In the genomic region with DNA sequence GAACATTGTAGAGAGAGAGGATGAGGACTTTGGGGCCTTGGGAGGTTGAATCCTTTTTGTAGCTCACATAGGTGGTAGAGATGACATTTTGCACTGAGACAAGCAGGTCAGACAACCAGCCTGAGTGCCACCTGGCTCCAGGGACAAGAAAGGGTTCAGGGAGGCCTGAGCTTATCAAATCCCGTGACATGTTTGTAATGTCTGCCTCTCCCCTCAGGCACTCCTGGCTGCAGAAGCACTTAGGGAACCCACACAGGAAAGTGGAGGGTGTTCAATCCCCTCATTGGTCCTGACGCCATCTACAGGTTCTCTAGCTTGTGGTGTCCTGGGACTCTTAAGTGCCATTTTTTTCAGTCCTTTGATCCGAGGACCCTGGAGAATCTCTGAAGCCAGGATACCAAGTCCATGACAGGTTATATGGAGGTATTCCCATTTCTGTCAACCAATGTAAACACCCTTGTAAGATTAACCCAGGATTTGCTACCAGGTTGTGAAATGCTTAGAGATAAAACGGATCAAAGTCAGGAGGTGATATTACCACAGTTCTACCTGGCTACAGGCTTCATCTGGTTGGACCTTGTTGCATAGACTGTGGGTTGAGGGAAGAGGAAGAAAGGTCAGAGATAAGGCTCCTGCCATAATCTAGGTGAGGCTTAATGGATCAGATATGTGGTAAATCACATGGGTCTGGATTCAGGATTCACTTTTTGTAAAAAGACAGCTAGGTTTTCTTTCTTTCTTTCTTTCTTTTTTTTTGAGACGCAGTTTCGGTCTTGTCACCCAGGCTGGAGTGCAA, we compare ENCODE assay signal across 8 cellular contexts. TPM values are rescaled to one million over a fixed set of nuclear protein-coding genes. Genes with fewer than 3 reads are reported as not detected.
DNase-seq lines count a peak whose midpoint lies in the region; ATAC-seq and TF ChIP-seq lines count a peak whose summit lies in the region.
"Not testable (repeated sequence)": the region's sequence is repeated elsewhere in the genome, so short reads cannot be mapped to it uniquely, and the experiment has no call there.

No MANE protein-coding gene starts in this region.

- H3K27ac ChIP-seq in CD4-positive, alpha-beta memory T cell (ENCODE audit: low read depth, low read length); HUES6 (ENCODE audit: low read depth, low read length); SK-N-MC; iPS-18a (ENCODE audit: low read length): not testable (repeated sequence)
- peak overlapping the region; percentile 92 for H3K27ac ChIP-seq in naive thymus-derived CD4-positive, alpha-beta T cell (ENCODE audit: low read depth, low read length)

- not testable (repeated sequence) for TF ChIP-seq CTCF in chondrocyte (IDR thresholded peaks at IDR 0.05)

- not testable (repeated sequence) for H3K27me3 ChIP-seq in CD4-positive, alpha-beta memory T cell (ENCODE audit: insufficient read depth, low read length); HUES6 (ENCODE audit: control insufficient read depth, insufficient read depth, low read length); iPS-18a (ENCODE audit: control insufficient read depth, insufficient read depth, low read length); naive thymus-derived CD4-positive, alpha-beta T cell (ENCODE audit: control insufficient read depth in 2 of 2, insufficient read depth in 2 of 2, low read length in 2 of 2)

- H3K9ac ChIP-seq in HUES6 (ENCODE audit: low read length); SK-N-MC (ENCODE audit: insufficient read length); iPS-18a (ENCODE audit: low read length): not testable (repeated sequence)

- H3K9me3 ChIP-seq in CD4-positive, alpha-beta memory T cell (ENCODE audit: control insufficient read depth in 1 of 2, low read length in 2 of 2); HUES6 (ENCODE audit: control insufficient read depth, insufficient read depth, low read depth, low read length); SK-N-MC (ENCODE audit: low read depth, low read length); iPS-18a (ENCODE audit: control insufficient read depth, low read depth, low read length); naive thymus-derived CD4-positive, alpha-beta T cell (ENCODE audit: control insufficient read depth in 2 of 3, low read length in 3 of 3): not testable (repeated sequence)

- not testable (repeated sequence) for H3K9me3 Mint-ChIP-seq in CD4-positive, alpha-beta memory T cell; activated T-cell treated with anti-CD3 and anti-CD28 coated beads, Interleukin-2, amount 50 U/mL, for 72 hours; chondrocyte (ENCODE audit: low read depth); naive thymus-derived CD4-positive, alpha-beta T cell; stimulated activated effector memory CD8-positive, alpha-beta T cell treated with anti-CD3 and anti-CD28 coated beads, Interleukin-12 subunit alpha, Interleukin-12 subunit beta, amount 100 ng/mL, for 72 hours

- CTCF ChIA-PET in CD4-positive, alpha-beta memory T cell (lab: Charles Lee; ENCODE audit: partially characterized antibody); naive thymus-derived CD4-positive, alpha-beta T cell (lab: Charles Lee): not testable (repeated sequence)

- not testable (repeated sequence) for DNase-seq in CD4-positive, alpha-beta memory T cell; SK-N-MC (ENCODE audit: low read depth, low spot score); activated T-cell treated with anti-CD3 and anti-CD28 coated beads, Interleukin-2, amount 50 U/mL, for 72 hours; chondrocyte (ENCODE audit: low spot score); naive thymus-derived CD4-positive, alpha-beta T cell; stimulated activated effector memory CD8-positive, alpha-beta T cell treated with anti-CD3 and anti-CD28 coated beads, Interleukin-12 subunit alpha, Interleukin-12 subunit beta, amount 100 ng/mL, for 72 hours (ENCODE audit: low spot score in 2 of 2)

- peaks cover 19% of the 10 kb centered on the region for H3K4me1 ChIP-seq in CD4-positive, alpha-beta memory T cell (ENCODE audit: insufficient read depth, low read length)
- H3K4me1 ChIP-seq in HUES6 (ENCODE audit: control insufficient read depth, insufficient read depth, low read length) = peaks cover 20% of the 10 kb centered on the region
- H3K4me1 ChIP-seq in iPS-18a (ENCODE audit: control insufficient read depth, low read depth, low read length); naive thymus-derived CD4-positive, alpha-beta T cell (ENCODE audit: control insufficient read depth in 2 of 2, insufficient read depth in 2 of 2, low read length in 2 of 2): not testable (repeated sequence)

- H3K27ac Mint-ChIP-seq in CD4-positive, alpha-beta memory T cell = peak overlapping the region in 6 of 7 donors; percentile 36 to 99 (median 64)
- peak overlapping the region; percentile 96 for H3K27ac Mint-ChIP-seq in activated T-cell treated with anti-CD3 and anti-CD28 coated beads, Interleukin-2, amount 50 U/mL, for 72 hours
- peak overlapping the region; percentile 96 for H3K27ac Mint-ChIP-seq in chondrocyte (ENCODE audit: unreplicated experiment)
- peak overlapping the region; percentile 28 to 99 (median 95) for H3K27ac Mint-ChIP-seq in naive thymus-derived CD4-positive, alpha-beta T cell
- H3K27ac Mint-ChIP-seq in stimulated activated effector memory CD8-positive, alpha-beta T cell treated with anti-CD3 and anti-CD28 coated beads, Interleukin-12 subunit alpha, Interleukin-12 subunit beta, amount 100 ng/mL, for 72 hours = peak overlapping the region; percentile 99

- H3K36me3 Mint-ChIP-seq in CD4-positive, alpha-beta memory T cell = peaks cover 17 to 44% of the 10 kb centered on the region in 2 donors
- H3K36me3 Mint-ChIP-seq in activated T-cell treated with anti-CD3 and anti-CD28 coated beads, Interleukin-2, amount 50 U/mL, for 72 hours (ENCODE audit: insufficient read depth in 2 of 2) = peaks cover 12 to 21% of the 10 kb centered on the region in 2 donors
- H3K36me3 Mint-ChIP-seq in chondrocyte (ENCODE audit: low read depth) = not testable (repeated sequence)
- peaks cover 14 to 39% (median 35%) of the 10 kb centered on the region in 5 donors for H3K36me3 Mint-ChIP-seq in naive thymus-derived CD4-positive, alpha-beta T cell
- H3K36me3 Mint-ChIP-seq in stimulated activated effector memory CD8-positive, alpha-beta T cell treated with anti-CD3 and anti-CD28 coated beads, Interleukin-12 subunit alpha, Interleukin-12 subunit beta, amount 100 ng/mL, for 72 hours = peaks cover 59% of the 10 kb centered on the region

- not testable (repeated sequence) for ATAC-seq in activated T-cell treated with anti-CD3 and anti-CD28 coated beads, Interleukin-2, amount 50 U/mL, for 72 hours (replicated peaks in 1 of 2); naive thymus-derived CD4-positive, alpha-beta T cell; stimulated activated effector memory CD8-positive, alpha-beta T cell treated with anti-CD3 and anti-CD28 coated beads, Interleukin-12 subunit alpha, Interleukin-12 subunit beta, amount 100 ng/mL, for 72 hours

- POLR2A ChIA-PET in CD4-positive, alpha-beta memory T cell (lab: Charles Lee; ENCODE audit: partially characterized antibody) = interaction anchor here (0.9 kb wide), 1 partner anchor 181 kb away, joined by 3 read pairs; the partner anchor contains the start of gene ZNF606
- POLR2A ChIA-PET in naive thymus-derived CD4-positive, alpha-beta T cell (lab: Charles Lee) = interaction anchor here (0.6 kb wide), 1 partner anchor 488 kb away, joined by 3 read pairs; no protein-coding TSS in a partner anchor

- H3K4me3 ChIP-seq in CD4-positive, alpha-beta memory T cell (ENCODE audit: low read length in 2 of 2) = peak overlapping the region in 1 of 2 donors; percentile 91
- H3K4me3 ChIP-seq in HUES6 (ENCODE audit: low read depth, low read length) (peak overlapping the region; percentile 93; the same call in 1 of the 2 replicates), SK-N-MC (peak overlapping the region; percentile 97), iPS-18a (ENCODE audit: low read length) (peak overlapping the region; percentile 91)
- not testable (repeated sequence) for H3K4me3 ChIP-seq in naive thymus-derived CD4-positive, alpha-beta T cell (ENCODE audit: low read length)

- intact Hi-C loops in CD4-positive, alpha-beta memory T cell (cut with micrococcal nuclease); naive thymus-derived CD4-positive, alpha-beta T cell (cut with micrococcal nuclease): not testable (repeated sequence)

- peaks cover 39 to 72% (median 47%) of the 10 kb centered on the region in 4 donors for H3K4me1 Mint-ChIP-seq in CD4-positive, alpha-beta memory T cell
- peaks cover 68% of the 10 kb centered on the region for H3K4me1 Mint-ChIP-seq in activated T-cell treated with anti-CD3 and anti-CD28 coated beads, Interleukin-2, amount 50 U/mL, for 72 hours (ENCODE audit: low read depth)
- H3K4me1 Mint-ChIP-seq in chondrocyte (ENCODE audit: low read depth) = peaks cover 39% of the 10 kb centered on the region
- H3K4me1 Mint-ChIP-seq in naive thymus-derived CD4-positive, alpha-beta T cell = peaks cover 35 to 65% (median 59%) of the 10 kb centered on the region in 7 donors
- H3K4me1 Mint-ChIP-seq in stimulated activated effector memory CD8-positive, alpha-beta T cell treated with anti-CD3 and anti-CD28 coated beads, Interleukin-12 subunit alpha, Interleukin-12 subunit beta, amount 100 ng/mL, for 72 hours = peaks cover 43% of the 10 kb centered on the region

- H3K27me3 Mint-ChIP-seq in CD4-positive, alpha-beta memory T cell; activated T-cell treated with anti-CD3 and anti-CD28 coated beads, Interleukin-2, amount 50 U/mL, for 72 hours (ENCODE audit: low read depth); chondrocyte (ENCODE audit: low read depth); naive thymus-derived CD4-positive, alpha-beta T cell: not testable (repeated sequence)

- peak overlapping the region; percentile 96 to 99 (median 98) for H3K4me3 Mint-ChIP-seq in CD4-positive, alpha-beta memory T cell
- peak overlapping the region; percentile 97 for H3K4me3 Mint-ChIP-seq in activated T-cell treated with anti-CD3 and anti-CD28 coated beads, Interleukin-2, amount 50 U/mL, for 72 hours
- peak overlapping the region; percentile 90 for H3K4me3 Mint-ChIP-seq in chondrocyte (ENCODE audit: unreplicated experiment)
- H3K4me3 Mint-ChIP-seq in naive thymus-derived CD4-positive, alpha-beta T cell = peak overlapping the region in 9 of 10 donors; percentile 95 to 99 (median 98)
- peak overlapping the region; percentile 98 for H3K4me3 Mint-ChIP-seq in stimulated activated effector memory CD8-positive, alpha-beta T cell treated with anti-CD3 and anti-CD28 coated beads, Interleukin-12 subunit alpha, Interleukin-12 subunit beta, amount 100 ng/mL, for 72 hours

- H3K36me3 ChIP-seq in CD4-positive, alpha-beta memory T cell (ENCODE audit: insufficient read depth, low read length); naive thymus-derived CD4-positive, alpha-beta T cell (ENCODE audit: control insufficient read depth in 2 of 3, insufficient read depth in 3 of 3, low read length in 3 of 3): not testable (repeated sequence)
- H3K36me3 ChIP-seq in HUES6 (ENCODE audit: control insufficient read depth, insufficient read depth, low read length) = peaks cover 12% of the 10 kb centered on the region
- peaks cover 47% of the 10 kb centered on the region for H3K36me3 ChIP-seq in SK-N-MC (ENCODE audit: insufficient read depth, low read length)
- H3K36me3 ChIP-seq in iPS-18a (ENCODE audit: control insufficient read depth, low read depth, low read length) = peaks cover 10% of the 10 kb centered on the region

RNA-seq across cellular contexts. Expression of gene ZNF552, which starts 6.6 kb away (rescaled TPM):
- total RNA-seq in CD4-positive, alpha-beta memory T cell = 10 to 100 TPM; 17.9 to 21.0 TPM
- 1 to 10 TPM; 5.5 to 9.3 TPM for polyA plus RNA-seq in CD4-positive, alpha-beta memory T cell
- total RNA-seq in activated T-cell treated with anti-CD3 and anti-CD28 coated beads, Interleukin-2, amount 50 U/mL, for 72 hours = 1 to 10 TPM; 7.7 to 8.4 TPM
- total RNA-seq in chondrocyte = 3.6 to 5.5 TPM (median 3.7 TPM) in 3 replicates
- 10 to 100 TPM; 10.6 to 21.9 (median 16.3) TPM for total RNA-seq in naive thymus-derived CD4-positive, alpha-beta T cell
- polyA plus RNA-seq in naive thymus-derived CD4-positive, alpha-beta T cell = 10 to 100 TPM; 10.9 to 16.5 TPM

RNA-seq across cellular contexts. Expression of gene ZNF587B, which starts 8.8 kb away (rescaled TPM):
- 10 to 100 TPM; 28.4 to 29.0 TPM for total RNA-seq in CD4-positive, alpha-beta memory T cell
- 1 to 10 TPM in 1 of 2 donors, under 1 TPM in 1; 0.27 to 2.2 TPM for polyA plus RNA-seq in CD4-positive, alpha-beta memory T cell
- 10 to 100 TPM; 16.8 to 18.0 TPM for total RNA-seq in activated T-cell treated with anti-CD3 and anti-CD28 coated beads, Interleukin-2, amount 50 U/mL, for 72 hours
- 6.9 to 14.5 TPM (median 8.0 TPM) in 3 replicates for total RNA-seq in chondrocyte
- 10 to 100 TPM; 18.9 to 32.3 (median 24.0) TPM for total RNA-seq in naive thymus-derived CD4-positive, alpha-beta T cell
- 1 to 10 TPM; 1.7 to 2.9 TPM for polyA plus RNA-seq in naive thymus-derived CD4-positive, alpha-beta T cell

RNA-seq across cellular contexts. Expression of gene ZNF587, which starts 28.4 kb away (rescaled TPM):
- 10 to 100 TPM; 58.5 to 62.8 TPM for total RNA-seq in CD4-positive, alpha-beta memory T cell
- polyA plus RNA-seq in CD4-positive, alpha-beta memory T cell = 1 to 10 TPM; 2.7 to 7.8 TPM
- total RNA-seq in activated T-cell treated with anti-CD3 and anti-CD28 coated beads, Interleukin-2, amount 50 U/mL, for 72 hours = 10 to 100 TPM; 31.5 to 32.5 TPM
- total RNA-seq in chondrocyte = 27.1 to 39.9 TPM (median 30.8 TPM) in 3 replicates
- total RNA-seq in naive thymus-derived CD4-positive, alpha-beta T cell = 10 to 100 TPM; 46.9 to 65.1 (median 48.8) TPM
- polyA plus RNA-seq in naive thymus-derived CD4-positive, alpha-beta T cell = 1 to 10 TPM; 4.2 to 6.4 TPM

RNA-seq across cellular contexts. Expression of gene ZNF586, which starts 51.8 kb away (rescaled TPM):
- total RNA-seq in CD4-positive, alpha-beta memory T cell = 10 to 100 TPM; 46.4 to 51.7 TPM
- 10 to 100 TPM; 15.0 to 23.8 TPM for polyA plus RNA-seq in CD4-positive, alpha-beta memory T cell
- total RNA-seq in activated T-cell treated with anti-CD3 and anti-CD28 coated beads, Interleukin-2, amount 50 U/mL, for 72 hours = 10 to 100 TPM; 18.5 to 20.0 TPM
- 9.8 to 14.7 TPM (median 10.7 TPM) in 3 replicates for total RNA-seq in chondrocyte
- 10 to 100 TPM; 16.4 to 47.5 (median 42.6) TPM for total RNA-seq in naive thymus-derived CD4-positive, alpha-beta T cell
- 10 to 100 TPM; 25.5 to 31.8 TPM for polyA plus RNA-seq in naive thymus-derived CD4-positive, alpha-beta T cell
